8 cellular contexts compared by ENCODE assay signal in genomic region chr21:28051662-28052061, GRCh38.
DNase-seq lines count a peak whose midpoint lies in the region; ATAC-seq, FAIRE-seq and TF ChIP-seq lines count a peak whose summit lies in the region.
"Not testable (repeated sequence)": the region's sequence is repeated elsewhere in the genome, so short reads cannot be mapped to it uniquely, and the experiment has no call there.

No MANE protein-coding gene starts in this region.

- not testable (repeated sequence) for H3K27ac Mint-ChIP-seq in activated CD8-positive, alpha-beta T cell treated with anti-CD3 and anti-CD28 coated beads for 36 hours

- not testable (repeated sequence) for H3K27me3 ChIP-seq in KMS-11 (ENCODE audit: insufficient read depth, low read depth); neural cell (ENCODE audit: insufficient read depth, low read depth, low read length); thoracic aorta (replicated peaks; ENCODE audit: insufficient read depth)

- H3K9ac ChIP-seq in KMS-11; neural cell (ENCODE audit: low read length): not testable (repeated sequence)

- H3K4me1 ChIP-seq in KMS-11 (ENCODE audit: low read depth, poor library complexity, severe bottlenecking); thoracic aorta (ENCODE audit: control insufficient read depth in 1 of 2, low read depth in 2 of 2): not testable (repeated sequence)

- H3K4me3 ChIP-seq in KMS-11 (IDR thresholded peaks at IDR 0.05; ENCODE audit: insufficient read depth, low read depth, low read length); neural cell (ENCODE audit: low read length); thoracic aorta: not testable (repeated sequence)

- CTCF ChIA-PET in activated CD8-positive, alpha-beta T cell treated with anti-CD3 and anti-CD28 coated beads for 36 hours (lab: Charles Lee): not testable (repeated sequence)

- not testable (repeated sequence) for FAIRE-seq in D721Med (lab: Jason Lieb, UNC)
- peak; percentile 99 for FAIRE-seq in endometrium (lab: Jason Lieb, UNC)

- H3K36me3 ChIP-seq in KMS-11 (ENCODE audit: insufficient read depth); neural cell (ENCODE audit: insufficient read depth, low read length); thoracic aorta: not testable (repeated sequence)

- H3K4me3 Mint-ChIP-seq in activated CD8-positive, alpha-beta T cell treated with anti-CD3 and anti-CD28 coated beads for 36 hours: not testable (repeated sequence)

- H2AFZ ChIP-seq in KMS-11 (ENCODE audit: low read depth); neural cell (ENCODE audit: low read depth, low read length): not testable (repeated sequence)

- peak; percentile 82 for TF ChIP-seq RAD21 in neural cell (conservative IDR thresholded peaks at IDR 0.05)

- not testable (repeated sequence) for DNase-seq in D721Med (ENCODE audit: insufficient read length, low spot score); activated CD8-positive, alpha-beta T cell treated with anti-CD3 and anti-CD28 coated beads for 36 hours; left ventricle myocardium superior; thoracic aorta (ENCODE audit: low spot score)
- DNase-seq in NOMO-1 treated with dmso at 0.1 percent for 144 hours (lab: John Stamatoyannopoulos, UW; ENCODE audit: unreplicated experiment): peak; percentile 17

- TF ChIP-seq CTCF in D721Med (IDR thresholded peaks at IDR 0.05; ENCODE audit: insufficient read depth, missing control alignments) (peak; percentile 51), KMS-11 (conservative IDR thresholded peaks at IDR 0.05; ENCODE audit: low read depth, low read length) (peak; percentile 64), neural cell (IDR thresholded peaks at IDR 0.05; ENCODE audit: poor library complexity, severe bottlenecking) (peak; percentile 82), thoracic aorta (IDR thresholded peaks at IDR 0.05) (peak; percentile 65)
- TF ChIP-seq CTCF in activated CD8-positive, alpha-beta T cell treated with anti-CD3 and anti-CD28 coated beads for 36 hours (IDR thresholded peaks at IDR 0.05): peak; percentile 49

- ATAC-seq in activated CD8-positive, alpha-beta T cell treated with anti-CD3 and anti-CD28 coated beads for 36 hours; thoracic aorta (ENCODE audit: insufficient number of reproducible peaks, low FRiP score, low read depth): not testable (repeated sequence)
- ATAC-seq in left ventricle myocardium superior: peak; percentile 72

- not testable (repeated sequence) for H3K9me3 ChIP-seq in neural cell (ENCODE audit: low read length); thoracic aorta

- not testable (repeated sequence) for H3F3A ChIP-seq in neural cell (ENCODE audit: insufficient read depth, low read length, poor library complexity, severe bottlenecking)

- POLR2A ChIA-PET in activated CD8-positive, alpha-beta T cell treated with anti-CD3 and anti-CD28 coated beads for 36 hours (lab: Charles Lee): not testable (repeated sequence)

- not testable (repeated sequence) for H3K27me3 Mint-ChIP-seq in activated CD8-positive, alpha-beta T cell treated with anti-CD3 and anti-CD28 coated beads for 36 hours

- not testable (repeated sequence) for H3K36me3 Mint-ChIP-seq in activated CD8-positive, alpha-beta T cell treated with anti-CD3 and anti-CD28 coated beads for 36 hours (ENCODE audit: low read depth)

- H3K4me2 ChIP-seq in KMS-11; neural cell (ENCODE audit: low read length): not testable (repeated sequence)

- not testable (repeated sequence) for H3K79me2 ChIP-seq in KMS-11 (ENCODE audit: insufficient read depth, low read depth); neural cell (replicated peaks; ENCODE audit: insufficient read depth, low read length)

- H4K20me1 ChIP-seq in KMS-11 (ENCODE audit: insufficient read depth); neural cell (ENCODE audit: insufficient read depth): not testable (repeated sequence)

- not testable (repeated sequence) for H3K9me2 ChIP-seq in neural cell (ENCODE audit: insufficient read depth, low read length)

- H3K27ac ChIP-seq in KMS-11; neural cell (ENCODE audit: low read length); thoracic aorta: not testable (repeated sequence)

- intact Hi-C loops in activated CD8-positive, alpha-beta T cell treated with anti-CD3 and anti-CD28 coated beads for 36 hours (cut with micrococcal nuclease): not testable (repeated sequence)
- intact Hi-C loops in left ventricle myocardium superior (cut with micrococcal nuclease): loop anchor here (10.0 kb wide), 1 partner anchor 283 kb away; no protein-coding TSS in a partner anchor

- H3K9me3 Mint-ChIP-seq in activated CD8-positive, alpha-beta T cell treated with anti-CD3 and anti-CD28 coated beads for 36 hours: not testable (repeated sequence)

- H3K4me1 Mint-ChIP-seq in activated CD8-positive, alpha-beta T cell treated with anti-CD3 and anti-CD28 coated beads for 36 hours (ENCODE audit: low read depth): not testable (repeated sequence)

- not testable (repeated sequence) for TF ChIP-seq EP300 in neural cell (conservative IDR thresholded peaks at IDR 0.05; ENCODE audit: poor library complexity, severe bottlenecking)

TF ChIP-seq in neural cell, 6 proteins besides CTCF, POLR2A, EP300 and RAD21:
- TF ChIP-seq SMC3 (conservative IDR thresholded peaks at IDR 0.05; ENCODE audit: poor library complexity): peak; percentile 87
